8 cellular contexts compared by ENCODE assay signal in the genomic region with DNA sequence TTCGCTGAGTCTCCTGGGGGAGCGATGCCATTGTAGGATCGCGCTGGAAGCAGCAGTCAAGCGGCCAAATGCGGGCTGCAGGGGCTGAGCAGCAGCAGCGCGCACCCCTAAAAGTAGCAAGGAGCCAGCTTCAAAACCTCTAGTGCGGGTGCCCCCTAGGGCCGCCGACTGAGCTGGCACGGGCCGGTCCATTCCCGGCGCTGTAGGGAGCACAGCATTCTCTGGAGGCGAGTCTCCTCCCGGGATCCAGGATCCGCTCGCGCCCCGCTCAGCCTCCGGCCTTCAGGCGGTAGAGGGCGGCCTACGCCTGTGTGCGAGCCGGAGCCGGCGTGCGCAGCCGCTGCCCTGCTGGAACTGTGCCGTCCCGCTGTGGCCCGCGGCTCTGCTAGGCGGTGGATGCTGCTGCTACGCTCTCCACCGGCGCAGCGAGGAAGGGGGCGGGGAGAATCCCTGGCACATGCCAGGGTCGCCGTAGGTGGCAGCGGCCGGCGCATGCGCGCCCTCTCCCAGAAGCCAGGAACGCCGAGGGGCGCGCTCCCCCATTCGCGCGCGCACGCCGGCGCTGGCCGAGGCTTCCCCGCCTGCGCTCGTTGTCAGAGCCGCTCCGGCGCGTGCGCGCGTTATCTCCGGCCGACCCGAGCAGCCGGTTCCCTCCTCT. TPM values are rescaled to one million over a fixed set of nuclear protein-coding genes. Genes with fewer than 3 reads are reported as not detected.
DNase-seq lines count a peak whose midpoint lies in the region; ATAC-seq and TF ChIP-seq lines count a peak whose summit lies in the region.

A gene (plus strand): TSS at position 542 of the 658 bp plus-strand sequence. CDS start 148,834 bp downstream, outside the sequence.

- POLR2A ChIA-PET in PC-9 (lab: Charles Lee; ENCODE audit: unreplicated experiment), result interaction anchor here (0.6 to 1.1 kb wide), 13 partner anchors 12 to 1657 kb away, joined by 3 to 27 read pairs (median 4); no protein-coding TSS in a partner anchor

- peaks cover 14% of the 10 kb centered on the region for H3K36me3 Mint-ChIP-seq in activated T-cell treated with anti-CD3 and anti-CD28 coated beads, Interleukin-2, amount 50 U/mL, for 24 hours (ENCODE audit: low read depth)

- H3K9me2 ChIP-seq in PC-9 (ENCODE audit: insufficient read depth), result no peaks in the 10 kb centered on the region

- DNase-seq in DMS79 treated with DMSO at 0.1 percent for 48 hours (lab: John Stamatoyannopoulos, UW), result peak; percentile 99
- peak; percentile 75 for DNase-seq in KG1 (lab: John Stamatoyannopoulos, UW)
- DNase-seq in PC-9, result peak; percentile 89 to 99
- peak; percentile 96 for DNase-seq in activated T-cell treated with anti-CD3 and anti-CD28 coated beads, Interleukin-2, amount 50 U/mL, for 24 hours
- peak; percentile 94 for DNase-seq in erythroblast (lab: John Stamatoyannopoulos, UW)
- peak; percentile 95 for DNase-seq in stimulated activated CD8-positive, alpha-beta memory T cell treated with anti-CD3 and anti-CD28 coated beads, Interleukin-4, amount 100 ng/mL, for 48 hours

- H3K79me2 ChIP-seq in PC-9 (ENCODE audit: low read depth), result peaks cover 70% of the 10 kb centered on the region

- peak within 1 kb of the TSS; percentile 99 for H3K27ac Mint-ChIP-seq in activated T-cell treated with anti-CD3 and anti-CD28 coated beads, Interleukin-2, amount 50 U/mL, for 24 hours

- CTCF ChIA-PET in PC-9 (lab: Charles Lee), result interaction anchor here (0.6 to 1.8 kb wide), 7 partner anchors 58 to 412 kb away, joined by 3 to 11 read pairs (median 4); no protein-coding TSS in a partner anchor

- intact Hi-C loops in PC-9 (cut with micrococcal nuclease; ENCODE audit: unreplicated experiment), result loop anchor here (1.0 to 2.0 kb wide), 10 partner anchors 56 to 658 kb away; a partner anchor contains a TSS

- peak; percentile 86 for TF ChIP-seq POLR2A in erythroblast (IDR thresholded peaks at IDR 0.05; ENCODE audit: low read length)

- no peaks in the 10 kb centered on the region for H3K27me3 ChIP-seq in PC-9 (ENCODE audit: insufficient read depth, low read depth)
- no peaks in the 10 kb centered on the region for H3K27me3 ChIP-seq in mucosa of rectum (ENCODE audit: control insufficient read depth in 2 of 2, insufficient read depth in 2 of 2, low read length in 2 of 2)

- no peaks in the 10 kb centered on the region for H3K27me3 Mint-ChIP-seq in activated T-cell treated with anti-CD3 and anti-CD28 coated beads, Interleukin-2, amount 50 U/mL, for 24 hours

- peak; percentile 63 for TF ChIP-seq CTCF in PC-9 (conservative IDR thresholded peaks at IDR 0.05)

- no peaks in the 10 kb centered on the region for H3K9me3 ChIP-seq in PC-9 (ENCODE audit: insufficient read depth, low read depth)
- no peaks in the 10 kb centered on the region for H3K9me3 ChIP-seq in mucosa of rectum (ENCODE audit: control insufficient read depth in 2 of 2, low read length in 2 of 2)

- H4K20me1 ChIP-seq in PC-9 (ENCODE audit: insufficient read depth), result 0 out of 2 replicates have a peak, but pooled peaks cover 3% of the 10 kb centered on the region

- peak within 1 kb of the TSS; percentile 89 for H3K4me2 ChIP-seq in PC-9

- peak within 1 kb of the TSS; percentile 97 for H3K4me3 ChIP-seq in PC-9
- peak within 1 kb of the TSS; percentile 76 to 88 for H3K4me3 ChIP-seq in mucosa of rectum (ENCODE audit: low read length in 2 of 2)

- H2AFZ ChIP-seq in PC-9, result peak within 1 kb of the TSS; percentile 88

- H3K36me3 ChIP-seq in PC-9 (ENCODE audit: low read depth), result no peaks in the 10 kb centered on the region; the same call in 1 of the 2 replicates
- no peaks in the 10 kb centered on the region for H3K36me3 ChIP-seq in mucosa of rectum (ENCODE audit: control insufficient read depth in 2 of 2, insufficient read depth in 2 of 2, low read length in 2 of 2)

- no peaks in the 10 kb centered on the region for H3K9me3 Mint-ChIP-seq in activated T-cell treated with anti-CD3 and anti-CD28 coated beads, Interleukin-2, amount 50 U/mL, for 24 hours

- peak within 1 kb of the TSS; percentile 96 for H3K4me3 Mint-ChIP-seq in activated T-cell treated with anti-CD3 and anti-CD28 coated beads, Interleukin-2, amount 50 U/mL, for 24 hours

- peaks cover 53% of the 10 kb centered on the region for H3K4me1 Mint-ChIP-seq in activated T-cell treated with anti-CD3 and anti-CD28 coated beads, Interleukin-2, amount 50 U/mL, for 24 hours (ENCODE audit: low read depth)

- peak within 1 kb of the TSS; percentile 90 for H3K27ac ChIP-seq in PC-9
- peak within 1 kb of the TSS; percentile 94 to 95 for H3K27ac ChIP-seq in mucosa of rectum (ENCODE audit: low read depth in 2 of 2, low read length in 2 of 2)

- H3K4me1 ChIP-seq in PC-9 (replicated peaks; ENCODE audit: insufficient read depth) (peaks cover 41% of the 10 kb centered on the region), mucosa of rectum (ENCODE audit: control insufficient read depth in 2 of 2, insufficient read depth in 2 of 2, low read length in 2 of 2) (peaks cover 0 to 9% of the 10 kb centered on the region in 2 donors)

- peaks cover 6% of the 10 kb centered on the region for H3F3A ChIP-seq in PC-9 (ENCODE audit: insufficient read depth, low read depth)

- H3K9ac ChIP-seq in mucosa of rectum (ENCODE audit: low read depth in 1 of 2, low read length in 2 of 2), result peak within 1 kb of the TSS; percentile 84 to 91

- ATAC-seq in GM21723 (IDR thresholded peaks at IDR 0.05; ENCODE audit: unreplicated experiment), result peak; percentile 61

- TSS peak; percentile 72 for BruUV-seq in PC-9 (replicated peaks; lab: Mats Ljungman, UMichigan)

RNA-seq across cellular contexts. Expression of the gene that starts here (rescaled TPM):
- total RNA-seq in PC-9 (2021), result 134 and 135 TPM in 2 replicates

Comparison
In these comparisons a context has a peak if more than half of its experiments do, and no peak if none do; other contexts are left out.
1. Peak in every context shown above with its lines: DNase-seq, ATAC-seq, H3K4me3 ChIP-seq and H3K27ac ChIP-seq.